1 cellular context compared by ENCODE assay signal in the genomic region with DNA sequence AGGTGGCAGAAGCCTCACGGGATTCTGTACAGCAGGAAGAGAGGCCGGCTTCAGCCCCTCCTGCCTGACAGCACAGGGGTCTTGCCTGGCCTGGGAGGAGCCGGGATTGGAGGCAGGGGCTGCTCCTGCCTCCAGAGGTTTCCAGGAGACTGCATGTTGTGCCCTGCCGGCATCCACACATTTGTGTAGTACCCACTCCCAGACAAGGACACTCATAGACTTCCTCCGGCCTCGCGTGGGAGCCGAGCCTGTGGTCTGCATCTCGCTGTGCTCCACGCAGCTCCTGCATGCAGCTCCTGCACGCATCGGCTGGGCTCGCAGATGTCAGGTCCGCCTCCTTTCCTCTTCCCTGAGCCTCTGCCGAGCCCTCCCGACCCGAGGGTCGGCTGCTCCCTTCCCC.
TF ChIP-seq lines count a peak whose summit lies in the region.

No MANE protein-coding gene starts in this region.

TF ChIP-seq in SK-N-SH treated with all-trans-retinoic acid at 6 μM for 48 hours, 23 proteins besides CTCF, POLR2A, EP300 and RAD21 (continued from another document):
- TF ChIP-seq, protein P1, sequence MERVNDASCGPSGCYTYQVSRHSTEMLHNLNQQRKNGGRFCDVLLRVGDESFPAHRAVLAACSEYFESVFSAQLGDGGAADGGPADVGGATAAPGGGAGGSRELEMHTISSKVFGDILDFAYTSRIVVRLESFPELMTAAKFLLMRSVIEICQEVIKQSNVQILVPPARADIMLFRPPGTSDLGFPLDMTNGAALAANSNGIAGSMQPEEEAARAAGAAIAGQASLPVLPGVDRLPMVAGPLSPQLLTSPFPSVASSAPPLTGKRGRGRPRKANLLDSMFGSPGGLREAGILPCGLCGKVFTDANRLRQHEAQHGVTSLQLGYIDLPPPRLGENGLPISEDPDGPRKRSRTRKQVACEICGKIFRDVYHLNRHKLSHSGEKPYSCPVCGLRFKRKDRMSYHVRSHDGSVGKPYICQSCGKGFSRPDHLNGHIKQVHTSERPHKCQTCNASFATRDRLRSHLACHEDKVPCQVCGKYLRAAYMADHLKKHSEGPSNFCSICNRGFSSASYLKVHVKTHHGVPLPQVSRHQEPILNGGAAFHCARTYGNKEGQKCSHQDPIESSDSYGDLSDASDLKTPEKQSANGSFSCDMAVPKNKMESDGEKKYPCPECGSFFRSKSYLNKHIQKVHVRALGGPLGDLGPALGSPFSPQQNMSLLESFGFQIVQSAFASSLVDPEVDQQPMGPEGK (CRISPR knock-in tag; IDR thresholded peaks at IDR 0.05; ENCODE audit: borderline replicate concordance): no peak
- TF ChIP-seq ISL1 (CRISPR knock-in tag; IDR thresholded peaks at IDR 0.05) (no peak), ZNF70 (CRISPR knock-in tag; IDR thresholded peaks at IDR 0.05) (no peak), ZNF8 (CRISPR knock-in tag; IDR thresholded peaks at IDR 0.05) (no peak), GLIS3 (CRISPR knock-in tag; IDR thresholded peaks at IDR 0.05) (no peak), BACH2 (CRISPR knock-in tag; IDR thresholded peaks at IDR 0.05; ENCODE audit: borderline replicate concordance) (no peak), ZNF565 (CRISPR knock-in tag; conservative IDR thresholded peaks at IDR 0.05; ENCODE audit: low read depth) (no peak), ZFP3 (CRISPR knock-in tag; IDR thresholded peaks at IDR 0.05) (no peak), ZFP30 (CRISPR knock-in tag; IDR thresholded peaks at IDR 0.05) (no peak), CSDC2 (CRISPR knock-in tag; IDR thresholded peaks at IDR 0.05) (no peak), PPARA (CRISPR knock-in tag; IDR thresholded peaks at IDR 0.05; ENCODE audit: borderline replicate concordance) (no peak), RARB (CRISPR knock-in tag; IDR thresholded peaks at IDR 0.05) (no peak), TCF4 (CRISPR knock-in tag; IDR thresholded peaks at IDR 0.05; ENCODE audit: borderline replicate concordance) (no peak)
- TF ChIP-seq, protein P2, sequence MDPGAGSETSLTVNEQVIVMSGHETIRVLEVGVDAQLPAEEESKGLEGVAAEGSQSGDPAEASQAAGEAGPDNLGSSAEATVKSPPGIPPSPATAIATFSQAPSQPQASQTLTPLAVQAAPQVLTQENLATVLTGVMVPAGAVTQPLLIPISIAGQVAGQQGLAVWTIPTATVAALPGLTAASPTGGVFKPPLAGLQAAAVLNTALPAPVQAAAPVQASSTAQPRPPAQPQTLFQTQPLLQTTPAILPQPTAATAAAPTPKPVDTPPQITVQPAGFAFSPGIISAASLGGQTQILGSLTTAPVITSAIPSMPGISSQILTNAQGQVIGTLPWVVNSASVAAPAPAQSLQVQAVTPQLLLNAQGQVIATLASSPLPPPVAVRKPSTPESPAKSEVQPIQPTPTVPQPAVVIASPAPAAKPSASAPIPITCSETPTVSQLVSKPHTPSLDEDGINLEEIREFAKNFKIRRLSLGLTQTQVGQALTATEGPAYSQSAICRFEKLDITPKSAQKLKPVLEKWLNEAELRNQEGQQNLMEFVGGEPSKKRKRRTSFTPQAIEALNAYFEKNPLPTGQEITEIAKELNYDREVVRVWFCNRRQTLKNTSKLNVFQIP (CRISPR knock-in tag; IDR thresholded peaks at IDR 0.05; ENCODE audit: borderline replicate concordance, low read depth): no peak
- TF ChIP-seq, protein P3, sequence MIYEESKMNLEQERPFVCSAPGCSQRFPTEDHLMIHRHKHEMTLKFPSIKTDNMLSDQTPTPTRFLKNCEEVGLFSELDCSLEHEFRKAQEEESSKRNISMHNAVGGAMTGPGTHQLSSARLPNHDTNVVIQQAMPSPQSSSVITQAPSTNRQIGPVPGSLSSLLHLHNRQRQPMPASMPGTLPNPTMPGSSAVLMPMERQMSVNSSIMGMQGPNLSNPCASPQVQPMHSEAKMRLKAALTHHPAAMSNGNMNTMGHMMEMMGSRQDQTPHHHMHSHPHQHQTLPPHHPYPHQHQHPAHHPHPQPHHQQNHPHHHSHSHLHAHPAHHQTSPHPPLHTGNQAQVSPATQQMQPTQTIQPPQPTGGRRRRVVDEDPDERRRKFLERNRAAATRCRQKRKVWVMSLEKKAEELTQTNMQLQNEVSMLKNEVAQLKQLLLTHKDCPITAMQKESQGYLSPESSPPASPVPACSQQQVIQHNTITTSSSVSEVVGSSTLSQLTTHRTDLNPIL (CRISPR knock-in tag; IDR thresholded peaks at IDR 0.05; ENCODE audit: low read depth): no peak
- TF ChIP-seq, protein P4, sequence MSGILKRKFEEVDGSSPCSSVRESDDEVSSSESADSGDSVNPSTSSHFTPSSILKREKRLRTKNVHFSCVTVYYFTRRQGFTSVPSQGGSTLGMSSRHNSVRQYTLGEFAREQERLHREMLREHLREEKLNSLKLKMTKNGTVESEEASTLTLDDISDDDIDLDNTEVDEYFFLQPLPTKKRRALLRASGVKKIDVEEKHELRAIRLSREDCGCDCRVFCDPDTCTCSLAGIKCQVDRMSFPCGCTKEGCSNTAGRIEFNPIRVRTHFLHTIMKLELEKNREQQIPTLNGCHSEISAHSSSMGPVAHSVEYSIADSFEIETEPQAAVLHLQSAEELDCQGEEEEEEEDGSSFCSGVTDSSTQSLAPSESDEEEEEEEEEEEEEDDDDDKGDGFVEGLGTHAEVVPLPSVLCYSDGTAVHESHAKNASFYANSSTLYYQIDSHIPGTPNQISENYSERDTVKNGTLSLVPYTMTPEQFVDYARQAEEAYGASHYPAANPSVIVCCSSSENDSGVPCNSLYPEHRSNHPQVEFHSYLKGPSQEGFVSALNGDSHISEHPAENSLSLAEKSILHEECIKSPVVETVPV (CRISPR knock-in tag; IDR thresholded peaks at IDR 0.05): no peak
